12 cellular contexts compared by ENCODE assay signal in the genomic region with DNA sequence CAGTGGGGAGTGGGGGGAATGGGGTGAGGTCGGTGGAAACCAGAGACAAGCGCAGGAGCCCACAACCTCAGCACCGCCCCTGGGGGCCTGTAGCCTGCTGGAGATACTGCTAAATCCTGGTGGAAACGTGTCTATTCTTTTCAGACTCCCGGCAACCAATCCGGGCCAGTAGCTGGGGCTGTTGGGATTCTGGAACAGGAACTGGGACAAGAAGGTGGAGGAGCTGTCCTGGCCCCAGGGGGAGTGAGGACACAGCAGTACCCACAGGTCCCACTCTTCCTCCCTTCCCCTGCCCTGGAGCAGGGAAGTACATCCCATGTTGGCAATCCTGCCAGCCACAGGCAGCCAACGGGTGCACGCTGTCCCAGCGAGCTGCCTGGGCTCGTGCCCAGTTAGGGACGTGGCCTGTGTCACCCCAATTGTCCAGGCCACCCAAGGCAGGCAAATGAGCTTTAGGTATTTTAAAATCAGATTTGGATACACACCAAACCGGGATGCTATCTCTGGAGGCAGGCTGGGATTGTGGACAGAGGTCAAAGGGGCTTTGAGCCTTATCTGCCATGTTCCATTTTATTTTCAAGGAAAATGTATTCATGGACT. TPM values are rescaled to one million over a fixed set of nuclear protein-coding genes. Genes with fewer than 3 reads are reported as not detected.
DNase-seq lines count a peak whose midpoint lies in the region; ATAC-seq, FAIRE-seq and TF ChIP-seq lines count a peak whose summit lies in the region.
"Had no signal": no experiment of that assay in that cellular context is flagged by ENCODE, and none has a peak within 500 bp of the region (broad histone marks: within the 10 kb centered on the region; RNA-seq: fewer than 3 reads in every experiment).

No MANE protein-coding gene starts in this region.

- H3K27ac ChIP-seq in right atrium auricular region (peak overlapping the region; percentile 79 to 85), pancreas (peak overlapping the region in 2 of 4 donors; percentile 37 to 46), aorta (ENCODE audit: low read depth in 1 of 2, low read length in 2 of 2) (peak overlapping the region in 1 of 2 donors; percentile 0)

- FAIRE-seq in pancreas (lab: Jason Lieb, UNC): no peak

- H3K9me3 Mint-ChIP-seq in activated naive CD8-positive, alpha-beta T cell treated with anti-CD3 and anti-CD28 coated beads, Interleukin-2, amount 10 ng/mL, durations not matched to agents 7 days and 5 days: no peaks in the 10 kb centered on the region
- H3K9me3 Mint-ChIP-seq in activated naive CD8-positive, alpha-beta T cell treated with anti-CD3 and anti-CD28 coated beads for 36 hours: no peaks in the 10 kb centered on the region
- H3K9me3 Mint-ChIP-seq: nephron had no signal

- H3K9me3 ChIP-seq in right atrium auricular region (no peaks in the 10 kb centered on the region), pancreas (no peaks in the 10 kb centered on the region), aorta (ENCODE audit: control insufficient read depth, low read length) (no peaks in the 10 kb centered on the region)

- H3K4me1 ChIP-seq in right atrium auricular region: peaks cover 4 to 59% of the 10 kb centered on the region in 2 donors
- peaks cover 0 to 5% (median 0%) of the 10 kb centered on the region in 3 donors for H3K4me1 ChIP-seq in pancreas
- H3K4me1 ChIP-seq in aorta (ENCODE audit: control insufficient read depth in 1 of 2, insufficient read depth in 2 of 2, low read length in 2 of 2): peaks cover 0 to 7% of the 10 kb centered on the region in 2 donors

- H3K36me3 ChIP-seq in right atrium auricular region (no peaks in the 10 kb centered on the region), pancreas (no peaks in the 10 kb centered on the region), aorta (ENCODE audit: control insufficient read depth in 1 of 2, insufficient read depth in 2 of 2, low read length in 1 of 2) (no peaks in the 10 kb centered on the region)

- peaks cover 7% of the 10 kb centered on the region for H3K4me1 Mint-ChIP-seq in activated naive CD8-positive, alpha-beta T cell treated with anti-CD3 and anti-CD28 coated beads, Interleukin-2, amount 10 ng/mL, durations not matched to agents 7 days and 5 days
- H3K4me1 Mint-ChIP-seq in activated naive CD8-positive, alpha-beta T cell treated with anti-CD3 and anti-CD28 coated beads for 36 hours: peaks cover 8% of the 10 kb centered on the region

- DNase-seq in activated naive CD8-positive, alpha-beta T cell treated with anti-CD3 and anti-CD28 coated beads, Interleukin-2, amount 10 ng/mL, durations not matched to agents 7 days and 5 days: peak; percentile 14
- DNase-seq in activated naive CD8-positive, alpha-beta T cell treated with anti-CD3 and anti-CD28 coated beads for 36 hours: no peak
- DNase-seq in right atrium auricular region (ENCODE audit: low spot score): no peak
- peak in 5 of 6 donors; percentile 40 to 76 (median 53) for DNase-seq in pancreas
- peak; percentile 68 to 79 for DNase-seq in aorta
- no peak for DNase-seq in NCI-H2029 treated with DMSO at 0.1 percent for 48 hours (lab: John Stamatoyannopoulos, UW)
- DNase-seq in stimulated activated CD4-positive, alpha-beta T cell treated with anti-CD3 and anti-CD28 coated beads, Interleukin-12 subunit alpha, Interleukin-12 subunit beta, amount 100 ng/mL, for 4 hours: no peak
- no peak for DNase-seq in effector CD4-positive, alpha-beta T cell
- DNase-seq: ACHN, EL, NCI-H2081 treated with DMSO at 0.1 percent for 48 hours had no signal

- no peak overlapping the region for H3K27ac Mint-ChIP-seq in activated naive CD8-positive, alpha-beta T cell treated with anti-CD3 and anti-CD28 coated beads, Interleukin-2, amount 10 ng/mL, durations not matched to agents 7 days and 5 days
- no peak overlapping the region for H3K27ac Mint-ChIP-seq in activated naive CD8-positive, alpha-beta T cell treated with anti-CD3 and anti-CD28 coated beads for 36 hours

- no peaks in the 10 kb centered on the region for H3K36me3 Mint-ChIP-seq in activated naive CD8-positive, alpha-beta T cell treated with anti-CD3 and anti-CD28 coated beads, Interleukin-2, amount 10 ng/mL, durations not matched to agents 7 days and 5 days
- H3K36me3 Mint-ChIP-seq in activated naive CD8-positive, alpha-beta T cell treated with anti-CD3 and anti-CD28 coated beads for 36 hours: no peaks in the 10 kb centered on the region

- intact Hi-C loops in pancreas (cut with DNase I): no loop called here
- intact Hi-C loops in aorta (cut with DNase I): no loop called here

- 69 to 82% methylated on average over 12 of the region's 12 CpGs for WGBS in pancreas, 2 donors
- WGBS in aorta, 2 donors: 26 to 32% methylated on average over 12 of the region's 12 CpGs

- H3K4me3 Mint-ChIP-seq in activated naive CD8-positive, alpha-beta T cell treated with anti-CD3 and anti-CD28 coated beads, Interleukin-2, amount 10 ng/mL, durations not matched to agents 7 days and 5 days: no peak overlapping the region
- H3K4me3 Mint-ChIP-seq in activated naive CD8-positive, alpha-beta T cell treated with anti-CD3 and anti-CD28 coated beads for 36 hours: no peak overlapping the region
- H3K4me3 Mint-ChIP-seq: nephron had no signal

- H3K27me3 Mint-ChIP-seq in activated naive CD8-positive, alpha-beta T cell treated with anti-CD3 and anti-CD28 coated beads, Interleukin-2, amount 10 ng/mL, durations not matched to agents 7 days and 5 days: peaks cover 2% of the 10 kb centered on the region
- no peaks in the 10 kb centered on the region for H3K27me3 Mint-ChIP-seq in activated naive CD8-positive, alpha-beta T cell treated with anti-CD3 and anti-CD28 coated beads for 36 hours

- no peak for ATAC-seq in activated naive CD8-positive, alpha-beta T cell treated with anti-CD3 and anti-CD28 coated beads, Interleukin-2, amount 10 ng/mL, durations not matched to agents 7 days and 5 days (ENCODE audit: low read depth)
- ATAC-seq in pancreas (peak; percentile 29 to 76 (median 43)), aorta (ENCODE audit: low FRiP score) (peak; percentile 70)

- TF ChIP-seq CTCF in right atrium auricular region (IDR thresholded peaks at IDR 0.05): no peak
- TF ChIP-seq CTCF in pancreas (IDR thresholded peaks at IDR 0.05): no peak

- POLR2A ChIA-PET in activated naive CD8-positive, alpha-beta T cell treated with anti-CD3 and anti-CD28 coated beads, Interleukin-2, amount 10 ng/mL, durations not matched to agents 7 days and 5 days (lab: Charles Lee): no interaction called here

- no peaks in the 10 kb centered on the region for H3K27me3 ChIP-seq in right atrium auricular region
- H3K27me3 ChIP-seq in pancreas: no peaks in the 10 kb centered on the region
- H3K27me3 ChIP-seq in aorta (ENCODE audit: control insufficient read depth in 1 of 2, insufficient read depth in 2 of 2, low read length in 1 of 2): no peaks in the 10 kb centered on the region

- H3K4me3 ChIP-seq in right atrium auricular region (no peak overlapping the region), pancreas (no peak overlapping the region), aorta (ENCODE audit: low read length in 2 of 2) (no peak overlapping the region)

RNA-seq across cellular contexts. Expression of a gene that starts 51.8 kb away (rescaled TPM):
- total RNA-seq in activated naive CD8-positive, alpha-beta T cell treated with anti-CD3 and anti-CD28 coated beads, Interleukin-2, amount 10 ng/mL, durations not matched to agents 7 days and 5 days: 10 to 100 TPM; 13.8 to 14.8 TPM
- total RNA-seq in activated naive CD8-positive, alpha-beta T cell treated with anti-CD3 and anti-CD28 coated beads for 36 hours: 1 to 10 TPM; 5.9 to 6.0 TPM
- total RNA-seq in right atrium auricular region (10 to 100 TPM; 19.5 to 26.0 TPM), pancreas (10 to 100 TPM in 5 of 6 donors, 1 to 10 TPM in 1; 9.5 to 16.8 (median 10.3) TPM), aorta (10 to 100 TPM; 34.8 to 42.3 TPM)
- polyA plus RNA-seq in pancreas (10 to 100 TPM; 11.1 to 15.5 TPM), aorta (10 to 100 TPM; 27.5 to 33.6 TPM)

Comparison
In these comparisons a context has a peak if more than half of its experiments do, and no peak if none do; other contexts are left out.
1. DNase-seq: peak in activated naive CD8-positive, alpha-beta T cell treated with anti-CD3 and anti-CD28 coated beads, Interleukin-2, amount 10 ng/mL, durations not matched to agents 7 days and 5 days (single experiment), pancreas (5 of 6) and aorta (2 of 2); none in activated naive CD8-positive, alpha-beta T cell treated with anti-CD3 and anti-CD28 coated beads for 36 hours (single experiment), right atrium auricular region (single experiment), NCI-H2029 treated with DMSO at 0.1 percent for 48 hours (single experiment), stimulated activated CD4-positive, alpha-beta T cell treated with anti-CD3 and anti-CD28 coated beads, Interleukin-12 subunit alpha, Interleukin-12 subunit beta, amount 100 ng/mL, for 4 hours (single experiment) and effector CD4-positive, alpha-beta T cell (single experiment).